ENCODE assay signal across 28 cellular contexts in genomic region chr13:110696776-110697175, GRCh38. TPM values are rescaled to one million over a fixed set of nuclear protein-coding genes. Genes with fewer than 3 reads are reported as not detected.
A peak's percentile ranks its signal among the peaks of the same experiment; 100 is the strongest.
DNase-seq lines count a peak whose midpoint lies in the region; ATAC-seq and TF ChIP-seq lines count a peak whose summit lies in the region.
"Had no signal": no experiment of that assay in that cellular context is flagged by ENCODE, and none has a peak within 500 bp of the region (broad histone marks: within the 10 kb centered on the region; RNA-seq: fewer than 3 reads in every experiment).

No MANE protein-coding gene starts in this region.

- peaks cover 20% of the 10 kb centered on the region for H3K36me3 ChIP-seq in CD8-positive, alpha-beta T cell (ENCODE audit: insufficient read depth, low read length)

- DNase-seq in activated CD4-positive, alpha-beta T cell treated with anti-CD3 and anti-CD28 coated beads, Interleukin-2, amount 10 ng/mL, durations not matched to agents 24 days and 14 days, result no peak
- DNase-seq in activated CD4-positive, alpha-beta T cell treated with anti-CD3 and anti-CD28 coated beads, Interleukin-2, amount 50 U/mL, for 1 hour, result no peak
- peak in 1 of 7 experiments; percentile 39 for DNase-seq in CD8-positive, alpha-beta T cell
- DNase-seq in activated CD8-positive, alpha-beta memory T cell treated with anti-CD3 and anti-CD28 coated beads, Interleukin-2, amount 50 U/mL, for 48 hours, result peak; percentile 39
- DNase-seq in osteocyte (ENCODE audit: extremely low spot score, unreplicated experiment), result peak; percentile 78
- no peak for DNase-seq in Right ventricle myocardium inferior (ENCODE audit: missing footprints)
- DNase-seq in DMS53 (lab: John Stamatoyannopoulos, UW), result no peak
- DNase-seq: activated CD4-positive, alpha-beta T cell treated with anti-CD3 and anti-CD28 coated beads for 36 hours; CD8-positive, alpha-beta memory T cell; effector CD4-positive, alpha-beta T cell; hippocampal formation; left colon; mammary epithelial cell; NCI-H1092 treated with DMSO at 0.1 percent for 48 hours; NCI-H187; NCI-H2171 treated with DMSO at 0.1 percent for 48 hours; NCI-H510A; stimulated activated CD4-positive, alpha-beta T cell treated with anti-CD3 and anti-CD28 coated beads, Interleukin-1b, Interleukin-23, amount 100 ng/mL, for 48 hours; stomach had no signal

- TF ChIP-seq CTCF in CD8-positive, alpha-beta T cell (IDR thresholded peaks at IDR 0.05), result no peak
- TF ChIP-seq CTCF in osteocyte (IDR thresholded peaks at IDR 0.05), result no peak

- CTCF ChIA-PET in CD8-positive, alpha-beta T cell (lab: Charles Lee), result no interaction called here

- no peaks in the 10 kb centered on the region for H3K4me1 ChIP-seq in CD8-positive, alpha-beta T cell (ENCODE audit: insufficient read depth, low read length)
- H3K4me1 ChIP-seq: ascending aorta, pancreas, vagina had no signal

- H3K27ac ChIP-seq in CD8-positive, alpha-beta T cell (ENCODE audit: low read depth, low read length), result no peak overlapping the region
- H3K27ac ChIP-seq: ascending aorta, cardiac muscle cell, gastroesophageal sphincter, pancreas, stomach, vagina had no signal

- H3K4me3 ChIP-seq in CD8-positive, alpha-beta T cell (ENCODE audit: low read depth, low read length), result no peak overlapping the region
- H3K4me3 ChIP-seq: ascending aorta, cardiac muscle cell, gastroesophageal sphincter, pancreas, smooth muscle cell, stomach, vagina had no signal

- H3K9me3 ChIP-seq in CD8-positive, alpha-beta T cell (ENCODE audit: low read length), result no peaks in the 10 kb centered on the region
- H3K9me3 ChIP-seq: ascending aorta, gastroesophageal sphincter, pancreas, stomach, vagina had no signal

- H3K27me3 ChIP-seq in CD8-positive, alpha-beta T cell (ENCODE audit: insufficient read depth, low read length), result no peaks in the 10 kb centered on the region
- H3K27me3 ChIP-seq: ascending aorta, cardiac muscle cell, gastroesophageal sphincter, pancreas, stomach, vagina had no signal

- H3K4me1 Mint-ChIP-seq in activated CD4-positive, alpha-beta T cell treated with anti-CD3 and anti-CD28 coated beads, Interleukin-2, amount 10 ng/mL, durations not matched to agents 24 days and 14 days, result peaks cover 18% of the 10 kb centered on the region
- H3K4me1 Mint-ChIP-seq in CD8-positive, alpha-beta T cell (ENCODE audit: low read depth), result peaks cover 20% of the 10 kb centered on the region
- peaks cover 5% of the 10 kb centered on the region for H3K4me1 Mint-ChIP-seq in osteocyte (ENCODE audit: unreplicated experiment)

- no peaks in the 10 kb centered on the region for H3K27me3 Mint-ChIP-seq in activated CD4-positive, alpha-beta T cell treated with anti-CD3 and anti-CD28 coated beads, Interleukin-2, amount 10 ng/mL, durations not matched to agents 24 days and 14 days
- H3K27me3 Mint-ChIP-seq in CD8-positive, alpha-beta T cell (ENCODE audit: low read depth), result no peaks in the 10 kb centered on the region
- H3K27me3 Mint-ChIP-seq in osteocyte (ENCODE audit: unreplicated experiment), result no peaks in the 10 kb centered on the region
- H3K27me3 Mint-ChIP-seq: activated CD4-positive, alpha-beta T cell treated with anti-CD3 and anti-CD28 coated beads for 36 hours; CD8-positive, alpha-beta memory T cell had no signal

- no peaks in the 10 kb centered on the region for H3K9me3 Mint-ChIP-seq in activated CD4-positive, alpha-beta T cell treated with anti-CD3 and anti-CD28 coated beads, Interleukin-2, amount 10 ng/mL, durations not matched to agents 24 days and 14 days
- H3K9me3 Mint-ChIP-seq in CD8-positive, alpha-beta T cell, result no peaks in the 10 kb centered on the region
- no peaks in the 10 kb centered on the region for H3K9me3 Mint-ChIP-seq in osteocyte (ENCODE audit: unreplicated experiment)
- H3K9me3 Mint-ChIP-seq: activated naive CD4-positive, alpha-beta T cell treated with anti-CD3 and anti-CD28 coated beads, Interleukin-2, amount 50 U/mL, for 72 hours; activated T-helper 2 cell treated with anti-CD3 and anti-CD28 coated beads, Interferon-gamma antibody, Interleukin-2, Interleukin-4, amounts not matched to agents 10 μg/mL and 5 μg/mL and 100 μg/mL, durations not matched to agents 14 hours and 24 hours and 36 hours; CD8-positive, alpha-beta memory T cell had no signal

- H3K4me3 Mint-ChIP-seq in activated CD4-positive, alpha-beta T cell treated with anti-CD3 and anti-CD28 coated beads, Interleukin-2, amount 10 ng/mL, durations not matched to agents 24 days and 14 days, result no peak overlapping the region
- H3K4me3 Mint-ChIP-seq in CD8-positive, alpha-beta T cell, result no peak overlapping the region
- no peak overlapping the region for H3K4me3 Mint-ChIP-seq in osteocyte (ENCODE audit: unreplicated experiment)
- H3K4me3 Mint-ChIP-seq: activated CD4-positive, alpha-beta T cell treated with anti-CD3 and anti-CD28 coated beads for 36 hours; CD8-positive, alpha-beta memory T cell had no signal

- H3K27ac Mint-ChIP-seq in activated CD4-positive, alpha-beta T cell treated with anti-CD3 and anti-CD28 coated beads, Interleukin-2, amount 10 ng/mL, durations not matched to agents 24 days and 14 days, result peak overlapping the region; percentile 69
- peak overlapping the region; percentile 27 for H3K27ac Mint-ChIP-seq in CD8-positive, alpha-beta T cell
- H3K27ac Mint-ChIP-seq in osteocyte (ENCODE audit: unreplicated experiment), result no peak overlapping the region
- H3K27ac Mint-ChIP-seq: activated CD4-positive, alpha-beta T cell treated with anti-CD3 and anti-CD28 coated beads for 36 hours; activated T-helper 2 cell treated with anti-CD3 and anti-CD28 coated beads, Interferon-gamma antibody, Interleukin-2, Interleukin-4, amounts not matched to agents 10 μg/mL and 5 μg/mL and 100 μg/mL, durations not matched to agents 14 hours and 24 hours and 36 hours had no signal

- intact Hi-C loops in activated CD4-positive, alpha-beta T cell treated with anti-CD3 and anti-CD28 coated beads, Interleukin-2, amount 10 ng/mL, durations not matched to agents 24 days and 14 days (cut with micrococcal nuclease), result no loop called here
- intact Hi-C loops in CD8-positive, alpha-beta T cell (cut with DNase I, micrococcal nuclease), result no loop called here
- intact Hi-C loops in Right ventricle myocardium inferior (cut with DNase I), result no loop called here

- POLR2A ChIA-PET in CD8-positive, alpha-beta T cell (lab: Charles Lee), result no interaction called here

- ATAC-seq in CD8-positive, alpha-beta T cell, result no peak
- ATAC-seq in Right ventricle myocardium inferior (no peak), GM21529 (IDR thresholded peaks at IDR 0.05; ENCODE audit: unreplicated experiment) (no peak)
- ATAC-seq: activated CD4-positive, alpha-beta T cell treated with anti-CD3 and anti-CD28 coated beads for 36 hours; activated naive CD4-positive, alpha-beta T cell treated with anti-CD3 and anti-CD28 coated beads, Interleukin-2, amount 50 U/mL, for 72 hours; gastroesophageal sphincter; left colon; pancreas had no signal

- peaks cover 55% of the 10 kb centered on the region for H3K36me3 Mint-ChIP-seq in activated CD4-positive, alpha-beta T cell treated with anti-CD3 and anti-CD28 coated beads, Interleukin-2, amount 10 ng/mL, durations not matched to agents 24 days and 14 days (ENCODE audit: low read depth)
- peaks cover 65% of the 10 kb centered on the region for H3K36me3 Mint-ChIP-seq in CD8-positive, alpha-beta T cell
- peaks cover 32% of the 10 kb centered on the region for H3K36me3 Mint-ChIP-seq in osteocyte (ENCODE audit: unreplicated experiment)

RNA-seq across cellular contexts. Expression of gene CARS2, which starts 9.1 kb away (rescaled TPM):
- 97.8 and 101 TPM in 2 replicates for total RNA-seq in activated CD4-positive, alpha-beta T cell treated with anti-CD3 and anti-CD28 coated beads, Interleukin-2, amount 10 ng/mL, durations not matched to agents 24 days and 14 days
- 10 to 100 TPM; 48.2 to 48.8 TPM for total RNA-seq in CD8-positive, alpha-beta T cell
- 57.1 and 62.2 TPM in 2 replicates for total RNA-seq in osteocyte
- 52.1 TPM for total RNA-seq in Right ventricle myocardium inferior

RNA-seq across cellular contexts. Expression of gene ING1, which starts 16.7 kb away (rescaled TPM):
- 16.7 and 18.4 TPM in 2 replicates for total RNA-seq in activated CD4-positive, alpha-beta T cell treated with anti-CD3 and anti-CD28 coated beads, Interleukin-2, amount 10 ng/mL, durations not matched to agents 24 days and 14 days
- 10 to 100 TPM; 14.9 to 15.6 TPM for total RNA-seq in CD8-positive, alpha-beta T cell
- 21.8 and 23.2 TPM in 2 replicates for total RNA-seq in osteocyte
- total RNA-seq in Right ventricle myocardium inferior, result 7.8 TPM

Comparison
In these comparisons a context has a peak if more than half of its experiments do, and no peak if none do; other contexts are left out.
1. DNase-seq: peak in activated CD8-positive, alpha-beta memory T cell treated with anti-CD3 and anti-CD28 coated beads, Interleukin-2, amount 50 U/mL, for 48 hours (single experiment) and osteocyte (single experiment); none in activated CD4-positive, alpha-beta T cell treated with anti-CD3 and anti-CD28 coated beads, Interleukin-2, amount 10 ng/mL, durations not matched to agents 24 days and 14 days (single experiment), activated CD4-positive, alpha-beta T cell treated with anti-CD3 and anti-CD28 coated beads, Interleukin-2, amount 50 U/mL, for 1 hour (single experiment), Right ventricle myocardium inferior (single experiment) and DMS53 (single experiment).